ENCODE assay signal across 8 cellular contexts in the genomic region with DNA sequence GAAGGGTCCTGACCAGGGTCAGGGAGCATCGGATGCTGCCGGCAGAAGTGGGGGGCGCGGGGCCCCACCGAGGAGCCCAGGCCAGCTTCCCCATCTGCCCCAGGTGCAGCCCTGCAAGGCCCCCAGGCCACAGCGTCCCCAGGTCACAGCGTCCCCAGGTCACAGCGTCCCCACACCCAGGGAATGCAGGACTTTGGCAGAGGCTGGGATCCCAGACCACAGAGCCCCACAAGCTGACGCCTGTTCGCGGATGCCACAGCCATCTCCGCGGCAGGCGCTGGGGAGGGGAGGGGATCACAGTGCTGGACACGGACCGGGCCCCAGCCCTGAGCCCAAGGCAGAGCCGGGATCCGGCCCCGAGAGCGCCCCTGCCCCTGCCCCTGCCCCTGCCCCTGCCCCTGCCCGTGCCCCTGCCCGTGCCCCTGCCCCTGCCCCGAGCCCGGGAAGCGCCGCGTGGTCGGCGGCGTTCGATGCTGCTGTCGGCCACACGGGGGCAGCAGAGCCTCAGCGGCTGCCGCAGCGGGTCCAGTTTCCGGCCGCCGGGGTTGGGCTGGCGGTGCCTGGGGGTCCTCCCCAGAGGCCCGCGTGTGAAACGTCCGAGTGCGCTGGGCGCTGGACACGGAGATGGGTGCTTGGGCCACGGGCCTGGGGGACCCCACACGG. TPM values are rescaled to one million over a fixed set of nuclear protein-coding genes. Genes with fewer than 3 reads are reported as not detected.
DNase-seq lines count a peak whose midpoint lies in the region; ATAC-seq and TF ChIP-seq lines count a peak whose summit lies in the region.
"Not testable (repeated sequence)": the region's sequence is repeated elsewhere in the genome, so short reads cannot be mapped to it uniquely, and the experiment has no call there.

No MANE protein-coding gene starts in this region.

- not testable (repeated sequence) for H3K4me3 Mint-ChIP-seq in activated naive CD8-positive, alpha-beta T cell treated with anti-CD3 and anti-CD28 coated beads, Interleukin-2, amount 50 U/mL, for 24 hours; memory B cell

- intact Hi-C loops in PC-3 (cut with micrococcal nuclease), result loop anchor here (10.0 kb wide), 1 partner anchor 385 kb away; no protein-coding TSS in a partner anchor
- intact Hi-C loops in aorta (cut with DNase I), result loop anchor here in 1 of 2 donors (10.0 kb wide), 1 partner anchor 125 kb away; no protein-coding TSS in a partner anchor

- not testable (repeated sequence) for BruUV-seq in PC-3 (replicated peaks; lab: Mats Ljungman, UMichigan)

- H3K4me1 Mint-ChIP-seq in activated naive CD8-positive, alpha-beta T cell treated with anti-CD3 and anti-CD28 coated beads, Interleukin-2, amount 50 U/mL, for 24 hours, result not testable (repeated sequence)
- peaks cover 21% of the 10 kb centered on the region for H3K4me1 Mint-ChIP-seq in memory B cell

- POLR2A ChIA-PET in PC-3 (lab: Charles Lee; ENCODE audit: unreplicated experiment), result not testable (repeated sequence)

- H3K4me2 ChIP-seq in PC-3 (ENCODE audit: low read length), result not testable (repeated sequence)

- H3F3A ChIP-seq in PC-3 (ENCODE audit: low read length, unreplicated experiment), result not testable (repeated sequence)

- TF ChIP-seq CTCF in PC-3 (conservative IDR thresholded peaks at IDR 0.05; ENCODE audit: low read depth, low read length), result not testable (repeated sequence)

- ATAC-seq in GM18517 (IDR thresholded peaks at IDR 0.05; ENCODE audit: unreplicated experiment) (peak; percentile 44), GM21360 (IDR thresholded peaks at IDR 0.05; ENCODE audit: unreplicated experiment) (peak; percentile 42), HG02798 (IDR thresholded peaks at IDR 0.05; ENCODE audit: poor library complexity, unreplicated experiment) (peak; percentile 60), HG03354 (IDR thresholded peaks at IDR 0.05; ENCODE audit: poor library complexity, severe bottlenecking, unreplicated experiment) (peak; percentile 49), PC-3 (peak; percentile 51), memory B cell (ENCODE audit: low read depth) (peak; percentile 48), aorta (ENCODE audit: low FRiP score) (peak; percentile 65)
- ATAC-seq in activated naive CD8-positive, alpha-beta T cell treated with anti-CD3 and anti-CD28 coated beads, Interleukin-2, amount 50 U/mL, for 24 hours, result peak; percentile 17

- not testable (repeated sequence) for H3K27ac Mint-ChIP-seq in activated naive CD8-positive, alpha-beta T cell treated with anti-CD3 and anti-CD28 coated beads, Interleukin-2, amount 50 U/mL, for 24 hours; memory B cell

- not testable (repeated sequence) for DNase-seq in PC-3; memory B cell (ENCODE audit: low spot score in 2 of 2); aorta
- peak; percentile 14 for DNase-seq in activated naive CD8-positive, alpha-beta T cell treated with anti-CD3 and anti-CD28 coated beads, Interleukin-2, amount 50 U/mL, for 24 hours

- H3K36me3 Mint-ChIP-seq in activated naive CD8-positive, alpha-beta T cell treated with anti-CD3 and anti-CD28 coated beads, Interleukin-2, amount 50 U/mL, for 24 hours (ENCODE audit: low read depth); memory B cell: not testable (repeated sequence)

- H3K27me3 ChIP-seq in PC-3 (ENCODE audit: low read length); aorta (ENCODE audit: control insufficient read depth in 1 of 2, insufficient read depth in 2 of 2, low read length in 1 of 2): not testable (repeated sequence)

- not testable (repeated sequence) for H3K27ac ChIP-seq in PC-3 (ENCODE audit: low read length); aorta (ENCODE audit: low read depth in 1 of 2, low read length in 2 of 2)

- not testable (repeated sequence) for H3K9me3 Mint-ChIP-seq in activated naive CD8-positive, alpha-beta T cell treated with anti-CD3 and anti-CD28 coated beads, Interleukin-2, amount 50 U/mL, for 24 hours; memory B cell

- CTCF ChIA-PET in PC-3 (lab: Charles Lee), result not testable (repeated sequence)

- H3K27me3 Mint-ChIP-seq in activated naive CD8-positive, alpha-beta T cell treated with anti-CD3 and anti-CD28 coated beads, Interleukin-2, amount 50 U/mL, for 24 hours; memory B cell: not testable (repeated sequence)

- H3K9ac ChIP-seq in PC-3 (ENCODE audit: low read length), result not testable (repeated sequence)

- H3K79me2 ChIP-seq in PC-3 (ENCODE audit: low read length), result not testable (repeated sequence)

- H3K4me1 ChIP-seq in PC-3 (ENCODE audit: insufficient read depth, low read length); aorta (ENCODE audit: control insufficient read depth in 1 of 2, insufficient read depth in 2 of 2, low read length in 2 of 2): not testable (repeated sequence)

- not testable (repeated sequence) for H4K20me1 ChIP-seq in PC-3 (ENCODE audit: low read length)

- H3K9me2 ChIP-seq in PC-3 (replicated peaks; ENCODE audit: low read length), result not testable (repeated sequence)

- WGBS in aorta, 2 donors, result 28 to 38% methylated on average over 5 to 20 of the region's 49 CpGs

- H3K9me3 ChIP-seq in PC-3 (ENCODE audit: low read length); aorta (ENCODE audit: control insufficient read depth, low read length): not testable (repeated sequence)

- H3K36me3 ChIP-seq in PC-3 (ENCODE audit: low read depth, low read length); aorta (ENCODE audit: control insufficient read depth in 1 of 2, insufficient read depth in 2 of 2, low read length in 1 of 2): not testable (repeated sequence)

- not testable (repeated sequence) for H3K4me3 ChIP-seq in PC-3 (ENCODE audit: low read length); aorta (ENCODE audit: low read length in 2 of 2)

- not testable (repeated sequence) for H2AFZ ChIP-seq in PC-3 (ENCODE audit: low read length)

RNA-seq across cellular contexts. Expression of a gene that starts 33.1 kb away (rescaled TPM):
- total RNA-seq in PC-3 (2014; rRNA removed) (27.5 and 33.6 TPM in 2 replicates), aorta (1 to 10 TPM; 1.9 to 7.5 TPM)
- 1 to 10 TPM in 1 of 2 donors, under 1 TPM in 1; 0.75 to 4.2 TPM for polyA plus RNA-seq in aorta
